11 cellular contexts compared by ENCODE assay signal in the genomic region with DNA sequence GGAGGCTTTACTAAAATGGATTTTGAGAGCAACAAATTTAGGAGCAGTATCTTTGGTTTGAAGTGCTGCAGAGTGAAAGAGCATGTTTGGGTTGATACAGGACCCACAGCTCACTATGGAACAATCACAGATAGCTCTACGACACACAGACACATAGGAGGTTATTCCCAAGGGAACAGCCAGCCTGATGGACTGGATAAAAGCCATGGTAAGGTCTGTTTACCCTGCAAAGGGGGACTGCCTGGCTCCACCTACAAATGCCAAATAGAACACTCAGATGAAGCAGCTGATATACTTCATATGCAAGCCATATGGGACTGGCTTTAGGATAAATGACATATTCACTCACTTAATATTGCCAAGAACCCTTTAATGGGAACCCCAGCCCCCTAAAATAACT.
A peak's percentile ranks its signal among the peaks of the same experiment; 100 is the strongest.
DNase-seq lines count a peak whose midpoint lies in the region; ATAC-seq, FAIRE-seq and TF ChIP-seq lines count a peak whose summit lies in the region.
"Had no signal": no experiment of that assay in that cellular context is flagged by ENCODE, and none has a peak within 500 bp of the region (broad histone marks: within the 10 kb centered on the region; RNA-seq: fewer than 3 reads in every experiment).

No MANE protein-coding gene starts in this region.

- H3K4me1 Mint-ChIP-seq in CD4-positive, alpha-beta memory T cell, result peaks cover 6 to 18% (median 10%) of the 10 kb centered on the region in 4 donors
- H3K4me1 Mint-ChIP-seq in glutamatergic neuron (ENCODE audit: low read depth, unreplicated experiment), result peaks cover 7% of the 10 kb centered on the region

- FAIRE-seq in H54 (lab: Jason Lieb, UNC), result no peak
- FAIRE-seq: TTC549 had no signal

- H3K27ac Mint-ChIP-seq in CD4-positive, alpha-beta memory T cell, result peak overlapping the region; percentile 33 to 93 (median 85)
- no peak overlapping the region for H3K27ac Mint-ChIP-seq in glutamatergic neuron (ENCODE audit: unreplicated experiment)

- TF ChIP-seq CTCF in glutamatergic neuron (IDR thresholded peaks at IDR 0.05; ENCODE audit: partially characterized antibody, unreplicated experiment), result no peak

- intact Hi-C loops in CD4-positive, alpha-beta memory T cell (cut with micrococcal nuclease), result no loop called here

- H3K4me3 Mint-ChIP-seq in CD4-positive, alpha-beta memory T cell, result peak overlapping the region; percentile 31 to 79 (median 66)
- H3K4me3 Mint-ChIP-seq in glutamatergic neuron (ENCODE audit: unreplicated experiment), result no peak overlapping the region

- H3K4me3 ChIP-seq in CD4-positive, alpha-beta memory T cell (ENCODE audit: low read length in 2 of 2), result no peak overlapping the region
- H3K4me3 ChIP-seq: upper lobe of right lung had no signal

- ATAC-seq in GM21360 (IDR thresholded peaks at IDR 0.05; ENCODE audit: unreplicated experiment) (peak; percentile 27), GM19452 (IDR thresholded peaks at IDR 0.05; ENCODE audit: unreplicated experiment) (no peak)
- ATAC-seq: upper lobe of right lung had no signal

- no peaks in the 10 kb centered on the region for H3K9me3 ChIP-seq in CD4-positive, alpha-beta memory T cell (ENCODE audit: control insufficient read depth in 1 of 2, low read length in 2 of 2)
- H3K9me3 ChIP-seq: upper lobe of right lung had no signal

- no peaks in the 10 kb centered on the region for H3K27me3 Mint-ChIP-seq in CD4-positive, alpha-beta memory T cell
- H3K27me3 Mint-ChIP-seq in glutamatergic neuron (ENCODE audit: unreplicated experiment), result peaks cover 2% of the 10 kb centered on the region

- H3K27ac ChIP-seq in CD4-positive, alpha-beta memory T cell (ENCODE audit: low read depth, low read length), result peak overlapping the region; percentile 46
- H3K27ac ChIP-seq: upper lobe of right lung had no signal

- no peaks in the 10 kb centered on the region for H3K36me3 Mint-ChIP-seq in CD4-positive, alpha-beta memory T cell
- H3K36me3 Mint-ChIP-seq in glutamatergic neuron (ENCODE audit: unreplicated experiment), result no peaks in the 10 kb centered on the region

- TF ChIP-seq POLR2A in H54 (IDR thresholded peaks at IDR 0.05; ENCODE audit: low read depth, low read length), result no peak

- H3K27me3 ChIP-seq in CD4-positive, alpha-beta memory T cell (ENCODE audit: insufficient read depth, low read length), result no peaks in the 10 kb centered on the region
- H3K27me3 ChIP-seq: upper lobe of right lung had no signal

- no peaks in the 10 kb centered on the region for H3K36me3 ChIP-seq in CD4-positive, alpha-beta memory T cell (ENCODE audit: insufficient read depth, low read length)
- H3K36me3 ChIP-seq: upper lobe of right lung had no signal

- DNase-seq in CD4-positive, alpha-beta memory T cell, result no peak
- DNase-seq in NCI-H69 (lab: John Stamatoyannopoulos, UW), result peak; percentile 59
- DNase-seq in glutamatergic neuron, result peak; percentile 20
- no peak for DNase-seq in H54 (ENCODE audit: insufficient read length, low spot score)
- DNase-seq in NCI-H1048 (lab: John Stamatoyannopoulos, UW), result no peak
- DNase-seq in activated gamma-delta T cell (lab: John Stamatoyannopoulos, UW), result no peak
- DNase-seq: DMS53, upper lobe of right lung had no signal

- peaks cover 0 to 8% (median 0%) of the 10 kb centered on the region in 8 donors for H3K9me3 Mint-ChIP-seq in CD4-positive, alpha-beta memory T cell
- peaks cover 3% of the 10 kb centered on the region for H3K9me3 Mint-ChIP-seq in glutamatergic neuron (ENCODE audit: unreplicated experiment)

- POLR2A ChIA-PET in CD4-positive, alpha-beta memory T cell (lab: Charles Lee; ENCODE audit: partially characterized antibody), result interaction anchor here (1.4 kb wide), 1 partner anchor 24 kb away, joined by 5 read pairs; no protein-coding TSS in a partner anchor

- H3K4me1 ChIP-seq in CD4-positive, alpha-beta memory T cell (ENCODE audit: insufficient read depth, low read length), result peaks cover 14% of the 10 kb centered on the region

- CTCF ChIA-PET in CD4-positive, alpha-beta memory T cell (lab: Charles Lee; ENCODE audit: partially characterized antibody), result interaction anchor here (1.1 kb wide), 1 partner anchor 11 kb away, joined by 3 read pairs; no protein-coding TSS in a partner anchor

Comparison
In these comparisons a context has a peak if more than half of its experiments do, and no peak if none do; other contexts are left out.
1. DNase-seq: peak in NCI-H69 (single experiment) and glutamatergic neuron (single experiment); none in CD4-positive, alpha-beta memory T cell (0 of 5), H54 (single experiment), NCI-H1048 (single experiment) and activated gamma-delta T cell (single experiment).